23 cellular contexts compared by ENCODE assay signal in the genomic region with DNA sequence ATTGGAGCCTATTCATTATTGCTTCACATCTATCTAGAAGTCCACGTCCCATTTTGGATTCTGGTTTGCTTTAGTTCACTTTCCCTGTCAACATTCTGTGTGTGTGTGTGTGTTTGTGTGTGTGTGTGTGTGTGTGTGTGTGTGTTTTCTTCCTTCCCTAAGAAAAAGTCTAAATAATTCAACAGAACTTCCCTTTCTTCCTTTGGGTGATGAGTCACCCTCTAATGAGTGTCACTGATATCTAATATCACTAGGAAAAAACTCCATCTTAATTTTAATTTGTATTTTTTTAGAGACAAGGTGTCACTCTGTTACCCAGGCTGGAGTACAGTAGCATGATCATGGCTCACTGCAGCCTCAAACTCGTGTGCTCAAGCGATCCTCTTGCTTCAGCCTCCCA.
"Had no signal": no experiment of that assay in that cellular context is flagged by ENCODE, and none has a peak within 500 bp of the region (broad histone marks: within the 10 kb centered on the region; RNA-seq: fewer than 3 reads in every experiment).

No MANE protein-coding gene starts in this region.

- DNase-seq: left colon; left lung; lower lobe of right lung; mammary epithelial cell; mesenchymal stem cell; naive thymus-derived CD8-positive, alpha-beta T cell; occipital lobe; psoas muscle; right lobe of liver; stimulated activated CD4-positive, alpha-beta T cell treated with anti-CD3 and anti-CD28 coated beads, Interleukin-1b, Interleukin-23, amount 100 ng/mL, for 48 hours; stimulated activated CD4-positive, alpha-beta T cell treated with anti-CD3 and anti-CD28 coated beads, Interleukin-2, amount 100 ng/mL, for 48 hours; stimulated activated CD4-positive, alpha-beta T cell treated with anti-CD3 and anti-CD28 coated beads, Interleukin-4, amount 100 ng/mL, for 4 hours; stimulated activated CD8-positive, alpha-beta memory T cell treated with anti-CD3 and anti-CD28 coated beads, Interleukin-4, amount 100 ng/mL, for 48 hours; stimulated activated naive CD4-positive, alpha-beta T cell treated with Interleukin-2 at 50 U/mL for 16 hours; stimulated activated naive CD8-positive, alpha-beta T cell treated with anti-CD3 and anti-CD28 coated beads, Interleukin-15, amount 100 ng/mL, for 72 hours; substantia nigra; uterus had no signal

- H3K4me1 ChIP-seq: left lung, lower lobe of right lung, parathyroid adenoma, psoas muscle, right atrium auricular region, right lobe of liver, tibial nerve, uterus had no signal

- H3K36me3 ChIP-seq: left lung, lower lobe of right lung, right atrium auricular region, right lobe of liver, tibial nerve, uterus had no signal

- H3K4me3 ChIP-seq: left lung, lower lobe of right lung, psoas muscle, right atrium auricular region, right lobe of liver, smooth muscle cell, tibial nerve, uterus had no signal

- FAIRE-seq: keratinocyte had no signal

- H3K4me2 ChIP-seq: smooth muscle cell had no signal

- H3K9ac ChIP-seq: parathyroid adenoma had no signal

- H2AFZ ChIP-seq: parathyroid adenoma had no signal

- ATAC-seq: left colon; left lung; lower lobe of right lung; naive thymus-derived CD8-positive, alpha-beta T cell; psoas muscle; right lobe of liver; stimulated activated memory B cell treated with anti-CD40 and anti-IgM and Interleukin-4, amounts not matched to agents 10 μg/mL and 1 μg/mL and 100 μg/mL, for 72 hours; stimulated activated naive CD8-positive, alpha-beta T cell treated with anti-CD3 and anti-CD28 coated beads, Interleukin-15, amount 100 ng/mL, for 72 hours had no signal

- H3K27me3 ChIP-seq: left lung, right atrium auricular region, right lobe of liver, tibial nerve, uterus had no signal

- H3K27ac ChIP-seq: left lung, lower lobe of right lung, parathyroid adenoma, psoas muscle, right atrium auricular region, right lobe of liver, tibial nerve, uterus had no signal

- H3K9me3 ChIP-seq: left lung, lower lobe of right lung, psoas muscle, right atrium auricular region, right lobe of liver, tibial nerve, uterus had no signal
